Comparison of ENCODE assay signal across 9 cellular contexts in the genomic region with DNA sequence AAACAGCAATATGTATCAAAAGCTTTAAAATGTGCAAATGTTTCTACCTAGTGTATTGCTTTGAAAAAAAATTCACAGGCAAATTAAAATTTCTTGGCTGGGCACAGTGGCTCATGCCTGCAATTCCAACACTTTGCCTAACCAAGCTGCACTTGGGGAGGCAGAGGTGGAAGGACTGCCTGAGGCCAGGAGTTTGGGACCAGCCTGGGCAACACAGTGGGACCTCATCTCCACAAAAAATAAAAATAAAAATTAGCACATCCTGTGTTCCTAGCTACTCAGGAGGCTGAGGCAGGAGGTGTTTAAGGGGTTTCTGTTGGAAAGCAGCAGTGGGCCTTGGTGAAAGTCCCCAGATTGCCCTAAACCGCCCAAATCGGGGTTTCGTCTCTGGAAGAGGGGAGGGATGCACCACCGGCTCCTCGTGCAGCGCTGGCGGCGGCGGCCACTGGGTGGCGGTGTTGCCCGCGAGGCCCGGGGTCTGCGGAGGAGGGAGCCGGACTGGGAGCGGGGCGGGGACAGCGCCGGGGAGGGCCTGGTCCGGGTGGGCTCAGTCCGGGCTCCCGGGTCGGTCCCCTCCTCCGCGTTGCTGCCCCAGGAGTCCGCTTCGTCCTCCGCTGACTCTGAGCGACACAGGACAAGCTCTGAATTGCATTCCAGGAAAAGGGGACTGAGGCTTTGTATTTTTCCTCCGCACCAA.
DNase-seq lines count a peak whose midpoint lies in the region; ATAC-seq, FAIRE-seq and TF ChIP-seq lines count a peak whose summit lies in the region.
"Had no signal": no experiment of that assay in that cellular context is flagged by ENCODE, and none has a peak within 500 bp of the region (broad histone marks: within the 10 kb centered on the region; RNA-seq: fewer than 3 reads in every experiment).

No MANE protein-coding gene starts in this region.

- H3K9me3 ChIP-seq in CD4-positive, CD25-positive, alpha-beta regulatory T cell (ENCODE audit: control insufficient read depth in 2 of 2, low read length in 2 of 2) = no peaks in the 10 kb centered on the region
- H3K9me3 ChIP-seq in kidney (ENCODE audit: control insufficient read depth in 1 of 2, low read length in 2 of 2) = peaks cover 0 to 3% of the 10 kb centered on the region in 2 donors

- peaks cover 0 to 4% (median 0%) of the 10 kb centered on the region in 7 donors for H3K9me3 Mint-ChIP-seq in CD4-positive, CD25-positive, alpha-beta regulatory T cell
- H3K9me3 Mint-ChIP-seq: T-helper 1 cell treated with Interleukin-12 subunit alpha and Interleukin-12 subunit beta and Interleukin-4 antibody, amounts not matched to agents 30 μg/mL and 1 μg/mL, for 36 hours had no signal

- TF ChIP-seq CTCF in VCaP (conservative IDR thresholded peaks at IDR 0.05) (peak; percentile 99), kidney (IDR thresholded peaks at IDR 0.05; ENCODE audit: borderline replicate concordance, extremely low read depth, insufficient read depth) (peak; percentile 72)

- no peaks in the 10 kb centered on the region for H3K27me3 ChIP-seq in CD4-positive, CD25-positive, alpha-beta regulatory T cell (ENCODE audit: control insufficient read depth, insufficient read depth, low read length)

- no peaks in the 10 kb centered on the region for H3K36me3 ChIP-seq in CD4-positive, CD25-positive, alpha-beta regulatory T cell (ENCODE audit: control insufficient read depth, insufficient read depth, low read length)
- no peaks in the 10 kb centered on the region for H3K36me3 ChIP-seq in kidney (ENCODE audit: control insufficient read depth in 1 of 2, insufficient read depth in 2 of 2, low read length in 2 of 2)

- no peak for ATAC-seq in CD4-positive, CD25-positive, alpha-beta regulatory T cell (ENCODE audit: low read depth in 2 of 2)
- ATAC-seq in GM19395 (IDR thresholded peaks at IDR 0.05; ENCODE audit: unreplicated experiment) (peak; percentile 84), GM18870 (IDR thresholded peaks at IDR 0.05; ENCODE audit: unreplicated experiment) (no peak)

- no peak for FAIRE-seq in kidney (lab: Jason Lieb, UNC)

- no peaks in the 10 kb centered on the region for H3K36me3 Mint-ChIP-seq in CD4-positive, CD25-positive, alpha-beta regulatory T cell

- no peak overlapping the region for H3K27ac ChIP-seq in CD4-positive, CD25-positive, alpha-beta regulatory T cell (ENCODE audit: insufficient read depth, low read length, poor library complexity, severe bottlenecking)
- H3K27ac ChIP-seq in VCaP = peak overlapping the region; percentile 3; the same call in 1 of the 2 replicates
- no peak overlapping the region for H3K27ac ChIP-seq in kidney (ENCODE audit: low read depth in 2 of 2, low read length in 2 of 2)

- peak overlapping the region in 1 of 2 donors; percentile 6 for H3K9ac ChIP-seq in kidney (ENCODE audit: low read length in 2 of 2)

- no peaks in the 10 kb centered on the region for H3K4me1 Mint-ChIP-seq in CD4-positive, CD25-positive, alpha-beta regulatory T cell

- no peak overlapping the region for H3K27ac Mint-ChIP-seq in CD4-positive, CD25-positive, alpha-beta regulatory T cell
- H3K27ac Mint-ChIP-seq: T-helper 1 cell treated with Interleukin-12 subunit alpha and Interleukin-12 subunit beta and Interleukin-4 antibody, amounts not matched to agents 30 μg/mL and 1 μg/mL, for 36 hours had no signal

- peak in 2 of 3 donors; percentile 3 to 4 for DNase-seq in CD4-positive, CD25-positive, alpha-beta regulatory T cell
- peak; percentile 38 for DNase-seq in HPDE6-E6E7 (ENCODE audit: extremely low spot score)
- DNase-seq in cerebellar cortex (ENCODE audit: low spot score) = peak; percentile 44
- peak; percentile 79 for DNase-seq in kidney
- DNase-seq in stimulated activated CD4-positive, alpha-beta T cell treated with anti-CD3 and anti-CD28 coated beads, Interleukin-12 subunit alpha, Interleukin-12 subunit beta, amount 100 ng/mL, for 4 hours = peak; percentile 42

- intact Hi-C loops in kidney (cut with DNase I) = no loop called here

- no peaks in the 10 kb centered on the region for H3K4me1 ChIP-seq in CD4-positive, CD25-positive, alpha-beta regulatory T cell (ENCODE audit: control insufficient read depth, insufficient read depth, low read length, poor library complexity, severe bottlenecking)
- no peaks in the 10 kb centered on the region for H3K4me1 ChIP-seq in kidney (ENCODE audit: control insufficient read depth in 1 of 2, insufficient read depth in 1 of 2, low read depth in 1 of 2, low read length in 2 of 2)

- no peak overlapping the region for H3K4me3 Mint-ChIP-seq in CD4-positive, CD25-positive, alpha-beta regulatory T cell
- H3K4me3 Mint-ChIP-seq: T-helper 1 cell treated with Interleukin-12 subunit alpha and Interleukin-12 subunit beta and Interleukin-4 antibody, amounts not matched to agents 30 μg/mL and 1 μg/mL, for 36 hours had no signal

- H3K27me3 Mint-ChIP-seq in CD4-positive, CD25-positive, alpha-beta regulatory T cell = peaks cover 15% of the 10 kb centered on the region

- no peak overlapping the region for H3K4me3 ChIP-seq in CD4-positive, CD25-positive, alpha-beta regulatory T cell (ENCODE audit: low read depth, low read length)
- H3K4me3 ChIP-seq in kidney (ENCODE audit: low read length in 2 of 2) = peak overlapping the region; percentile 23 to 58

Comparison
In these comparisons a context has a peak if more than half of its experiments do, and no peak if none do; other contexts are left out.
1. DNase-seq: peak in every context shown above with its lines; median percentile 79 in kidney; 44 in cerebellar cortex; 42 in stimulated activated CD4-positive, alpha-beta T cell treated with anti-CD3 and anti-CD28 coated beads, Interleukin-12 subunit alpha, Interleukin-12 subunit beta, amount 100 ng/mL, for 4 hours; 38 in HPDE6-E6E7; 4 in CD4-positive, CD25-positive, alpha-beta regulatory T cell.